In the genomic region with DNA sequence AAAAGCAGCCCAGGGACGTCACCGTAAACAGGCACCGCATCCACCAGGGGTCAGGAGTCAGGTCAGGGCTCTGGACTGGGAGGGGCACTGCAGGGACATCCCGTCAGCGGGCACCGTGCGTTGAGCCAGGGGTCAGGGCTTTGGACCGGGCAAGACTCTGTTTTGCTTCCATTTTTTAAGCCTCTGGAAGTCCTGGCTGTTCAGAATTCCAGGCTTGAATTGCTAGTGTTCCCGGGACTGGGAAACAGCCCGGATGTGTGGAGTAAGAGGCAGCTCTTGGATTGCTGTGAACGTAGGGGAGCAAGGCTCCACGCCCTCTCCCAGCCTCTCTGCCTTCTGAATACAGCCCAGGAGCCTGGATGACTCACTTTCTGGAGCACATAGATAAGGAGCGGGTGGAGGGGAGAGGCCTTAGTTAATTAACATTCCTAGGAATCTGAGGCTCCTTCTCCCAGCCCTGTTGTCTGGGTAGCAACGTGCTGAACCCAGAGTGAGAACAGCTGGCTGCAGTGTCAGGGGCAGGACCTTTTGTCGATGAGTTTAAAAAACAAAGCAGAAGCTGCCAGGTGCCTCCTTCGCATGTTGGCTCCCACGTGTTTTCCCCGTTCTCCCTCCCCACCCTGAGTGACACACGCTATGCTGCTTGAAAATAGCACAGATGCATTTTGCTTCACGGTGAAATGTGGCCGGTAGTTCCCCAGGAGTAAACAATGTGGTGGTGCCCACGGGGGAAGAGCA, we compare ENCODE assay signal across 1 cellular context.
TF ChIP-seq lines count a peak whose summit lies in the region.

No MANE protein-coding gene starts in this region.

TF ChIP-seq in HepG2, 621 proteins besides CTCF, POLR2A, EP300 and RAD21 (continued from another document and continues in another):
- TF ChIP-seq ZNF367 (CRISPR knock-in tag; IDR thresholded peaks at IDR 0.05; ENCODE audit: borderline replicate concordance) (no peak), NFATC3 (CRISPR knock-in tag; IDR thresholded peaks at IDR 0.05) (no peak), ZBTB37 (CRISPR knock-in tag; IDR thresholded peaks at IDR 0.05) (no peak), ZNF674 (CRISPR knock-in tag; IDR thresholded peaks at IDR 0.05; ENCODE audit: low read depth) (no peak), ZNF20 (CRISPR knock-in tag; IDR thresholded peaks at IDR 0.05) (no peak), RFX5 (IDR thresholded peaks at IDR 0.05; ENCODE audit: low read depth, low read length) (no peak), ZNF792 (CRISPR knock-in tag; IDR thresholded peaks at IDR 0.05) (no peak), ZNF337 (CRISPR knock-in tag; IDR thresholded peaks at IDR 0.05; ENCODE audit: borderline replicate concordance, low read depth) (peak; percentile 49; the same call in 1 of the 2 replicates), SRSF1 (optimal IDR thresholded peaks at IDR 0.05; ENCODE audit: low read depth, low read length) (no peak), NFYB (CRISPR knock-in tag; IDR thresholded peaks at IDR 0.05) (no peak), ZNF430 (CRISPR knock-in tag; IDR thresholded peaks at IDR 0.05) (no peak), STAG1 (CRISPR knock-in tag; IDR thresholded peaks at IDR 0.05) (peak; percentile 40), ZNF577 (CRISPR knock-in tag; IDR thresholded peaks at IDR 0.05; ENCODE audit: borderline replicate concordance, low read depth) (no peak), CHD2 (IDR thresholded peaks at IDR 0.05; ENCODE audit: low read depth, low read length) (no peak), ZFYVE20 (CRISPR knock-in tag; IDR thresholded peaks at IDR 0.05; ENCODE audit: borderline replicate concordance, low read depth) (no peak), PAXIP1 (CRISPR knock-in tag; conservative IDR thresholded peaks at IDR 0.05) (peak; percentile 53; the same call in 1 of the 2 replicates), NR2C2 (CRISPR knock-in tag; IDR thresholded peaks at IDR 0.05; ENCODE audit: borderline replicate concordance) (peak; percentile 83), PTBP1 (IDR thresholded peaks at IDR 0.05; ENCODE audit: low read depth, low read length, poor library complexity, severe bottlenecking) (no peak), E2F1 (CRISPR knock-in tag; IDR thresholded peaks at IDR 0.05) (no peak), ATF7 (IDR thresholded peaks at IDR 0.05) (no peak), ATF7 (CRISPR knock-in tag; IDR thresholded peaks at IDR 0.05) (no peak), NCOR1 (IDR thresholded peaks at IDR 0.05; ENCODE audit: borderline replicate concordance, low read length) (no peak), ZBTB7B (CRISPR knock-in tag; IDR thresholded peaks at IDR 0.05) (0 out of 2 replicates have a peak, but pooled peaks have one; percentile 42), KMT2B (CRISPR knock-in tag; IDR thresholded peaks at IDR 0.05) (no peak), ZNF616 (CRISPR knock-in tag; IDR thresholded peaks at IDR 0.05; ENCODE audit: low read depth) (no peak), TP53 (CRISPR knock-in tag; conservative IDR thresholded peaks at IDR 0.05) (no peak), EZH2 (conservative IDR thresholded peaks at IDR 0.05; ENCODE audit: low read depth, low read length) (no peak), GTF3A (CRISPR knock-in tag; conservative IDR thresholded peaks at IDR 0.05) (no peak), MYNN (CRISPR knock-in tag; IDR thresholded peaks at IDR 0.05; ENCODE audit: low read depth) (no peak), ZNF331 (CRISPR knock-in tag; IDR thresholded peaks at IDR 0.05) (no peak), ZNF256 (CRISPR knock-in tag; conservative IDR thresholded peaks at IDR 0.05) (no peak), KLF13 (CRISPR knock-in tag; IDR thresholded peaks at IDR 0.05) (no peak), ZNF44 (CRISPR knock-in tag; IDR thresholded peaks at IDR 0.05) (no peak), IRX3 (CRISPR knock-in tag; IDR thresholded peaks at IDR 0.05; ENCODE audit: borderline replicate concordance, low read depth) (no peak)
- TF ChIP-seq, protein P1, sequence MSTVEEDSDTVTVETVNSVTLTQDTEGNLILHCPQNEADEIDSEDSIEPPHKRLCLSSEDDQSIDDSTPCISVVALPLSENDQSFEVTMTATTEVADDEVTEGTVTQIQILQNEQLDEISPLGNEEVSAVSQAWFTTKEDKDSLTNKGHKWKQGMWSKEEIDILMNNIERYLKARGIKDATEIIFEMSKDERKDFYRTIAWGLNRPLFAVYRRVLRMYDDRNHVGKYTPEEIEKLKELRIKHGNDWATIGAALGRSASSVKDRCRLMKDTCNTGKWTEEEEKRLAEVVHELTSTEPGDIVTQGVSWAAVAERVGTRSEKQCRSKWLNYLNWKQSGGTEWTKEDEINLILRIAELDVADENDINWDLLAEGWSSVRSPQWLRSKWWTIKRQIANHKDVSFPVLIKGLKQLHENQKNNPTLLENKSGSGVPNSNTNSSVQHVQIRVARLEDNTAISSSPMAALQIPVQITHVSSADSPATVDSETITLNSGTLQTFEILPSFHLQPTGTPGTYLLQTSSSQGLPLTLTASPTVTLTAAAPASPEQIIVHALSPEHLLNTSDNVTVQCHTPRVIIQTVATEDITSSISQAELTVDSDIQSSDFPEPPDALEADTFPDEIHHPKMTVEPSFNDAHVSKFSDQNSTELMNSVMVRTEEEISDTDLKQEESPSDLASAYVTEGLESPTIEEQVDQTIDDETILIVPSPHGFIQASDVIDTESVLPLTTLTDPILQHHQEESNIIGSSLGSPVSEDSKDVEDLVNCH (CRISPR knock-in tag; IDR thresholded peaks at IDR 0.05) = no peak
- TF ChIP-seq, protein P2, sequence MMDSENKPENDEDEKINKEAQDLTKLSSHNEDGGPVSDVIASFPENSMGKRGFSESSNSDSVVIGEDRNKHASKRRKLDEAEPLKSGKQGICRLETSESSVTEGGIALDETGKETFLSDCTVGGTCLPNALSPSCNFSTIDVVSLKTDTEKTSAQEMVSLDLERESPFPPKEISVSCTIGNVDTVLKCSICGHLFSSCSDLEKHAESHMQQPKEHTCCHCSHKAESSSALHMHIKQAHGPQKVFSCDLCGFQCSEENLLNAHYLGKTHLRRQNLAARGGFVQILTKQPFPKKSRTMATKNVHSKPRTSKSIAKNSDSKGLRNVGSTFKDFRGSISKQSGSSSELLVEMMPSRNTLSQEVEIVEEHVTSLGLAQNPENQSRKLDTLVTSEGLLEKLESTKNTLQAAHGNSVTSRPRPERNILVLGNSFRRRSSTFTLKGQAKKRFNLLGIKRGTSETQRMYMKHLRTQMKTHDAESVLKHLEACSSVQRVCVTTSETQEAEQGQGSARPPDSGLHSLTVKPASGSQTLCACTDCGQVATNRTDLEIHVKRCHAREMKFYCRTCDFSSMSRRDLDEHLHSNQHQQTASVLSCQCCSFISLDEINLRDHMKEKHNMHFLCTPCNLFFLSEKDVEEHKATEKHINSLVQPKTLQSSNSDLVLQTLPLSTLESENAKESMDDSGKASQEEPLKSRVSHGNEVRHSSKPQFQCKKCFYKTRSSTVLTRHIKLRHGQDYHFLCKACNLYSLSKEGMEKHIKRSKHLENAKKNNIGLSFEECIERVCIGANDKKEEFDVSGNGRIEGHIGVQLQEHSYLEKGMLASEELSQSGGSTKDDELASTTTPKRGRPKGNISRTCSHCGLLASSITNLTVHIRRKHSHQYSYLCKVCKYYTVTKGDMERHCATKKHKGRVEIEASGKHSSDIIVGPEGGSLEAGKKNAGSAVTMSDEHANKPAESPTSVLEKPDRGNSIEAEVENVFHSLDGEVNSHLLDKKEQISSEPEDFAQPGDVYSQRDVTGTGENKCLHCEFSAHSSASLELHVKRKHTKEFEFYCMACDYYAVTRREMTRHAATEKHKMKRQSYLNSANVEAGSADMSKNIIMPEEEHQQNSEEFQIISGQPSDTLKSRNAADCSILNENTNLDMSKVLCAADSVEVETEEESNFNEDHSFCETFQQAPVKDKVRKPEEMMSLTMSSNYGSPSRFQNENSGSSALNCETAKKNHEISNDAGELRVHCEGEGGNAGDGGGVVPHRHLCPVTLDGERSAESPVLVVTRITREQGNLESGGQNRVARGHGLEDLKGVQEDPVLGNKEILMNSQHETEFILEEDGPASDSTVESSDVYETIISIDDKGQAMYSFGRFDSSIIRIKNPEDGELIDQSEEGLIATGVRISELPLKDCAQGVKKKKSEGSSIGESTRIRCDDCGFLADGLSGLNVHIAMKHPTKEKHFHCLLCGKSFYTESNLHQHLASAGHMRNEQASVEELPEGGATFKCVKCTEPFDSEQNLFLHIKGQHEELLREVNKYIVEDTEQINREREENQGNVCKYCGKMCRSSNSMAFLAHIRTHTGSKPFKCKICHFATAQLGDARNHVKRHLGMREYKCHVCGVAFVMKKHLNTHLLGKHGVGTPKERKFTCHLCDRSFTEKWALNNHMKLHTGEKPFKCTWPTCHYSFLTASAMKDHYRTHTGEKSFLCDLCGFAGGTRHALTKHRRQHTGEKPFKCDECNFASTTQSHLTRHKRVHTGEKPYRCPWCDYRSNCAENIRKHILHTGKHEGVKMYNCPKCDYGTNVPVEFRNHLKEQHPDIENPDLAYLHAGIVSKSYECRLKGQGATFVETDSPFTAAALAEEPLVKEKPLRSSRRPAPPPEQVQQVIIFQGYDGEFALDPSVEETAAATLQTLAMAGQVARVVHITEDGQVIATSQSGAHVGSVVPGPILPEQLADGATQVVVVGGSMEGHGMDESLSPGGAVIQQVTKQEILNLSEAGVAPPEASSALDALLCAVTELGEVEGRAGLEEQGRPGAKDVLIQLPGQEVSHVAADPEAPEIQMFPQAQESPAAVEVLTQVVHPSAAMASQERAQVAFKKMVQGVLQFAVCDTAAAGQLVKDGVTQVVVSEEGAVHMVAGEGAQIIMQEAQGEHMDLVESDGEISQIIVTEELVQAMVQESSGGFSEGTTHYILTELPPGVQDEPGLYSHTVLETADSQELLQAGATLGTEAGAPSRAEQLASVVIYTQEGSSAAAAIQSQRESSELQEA (CRISPR knock-in tag; IDR thresholded peaks at IDR 0.05; ENCODE audit: not compliant biosample characterization) = no peak
- TF ChIP-seq, protein P3, sequence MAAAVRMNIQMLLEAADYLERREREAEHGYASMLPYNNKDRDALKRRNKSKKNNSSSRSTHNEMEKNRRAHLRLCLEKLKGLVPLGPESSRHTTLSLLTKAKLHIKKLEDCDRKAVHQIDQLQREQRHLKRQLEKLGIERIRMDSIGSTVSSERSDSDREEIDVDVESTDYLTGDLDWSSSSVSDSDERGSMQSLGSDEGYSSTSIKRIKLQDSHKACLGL (CRISPR knock-in tag; IDR thresholded peaks at IDR 0.05) = no peak
- TF ChIP-seq, protein P4, sequence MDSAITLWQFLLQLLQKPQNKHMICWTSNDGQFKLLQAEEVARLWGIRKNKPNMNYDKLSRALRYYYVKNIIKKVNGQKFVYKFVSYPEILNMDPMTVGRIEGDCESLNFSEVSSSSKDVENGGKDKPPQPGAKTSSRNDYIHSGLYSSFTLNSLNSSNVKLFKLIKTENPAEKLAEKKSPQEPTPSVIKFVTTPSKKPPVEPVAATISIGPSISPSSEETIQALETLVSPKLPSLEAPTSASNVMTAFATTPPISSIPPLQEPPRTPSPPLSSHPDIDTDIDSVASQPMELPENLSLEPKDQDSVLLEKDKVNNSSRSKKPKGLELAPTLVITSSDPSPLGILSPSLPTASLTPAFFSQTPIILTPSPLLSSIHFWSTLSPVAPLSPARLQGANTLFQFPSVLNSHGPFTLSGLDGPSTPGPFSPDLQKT (CRISPR knock-in tag; IDR thresholded peaks at IDR 0.05; ENCODE audit: borderline replicate concordance) = no peak
- TF ChIP-seq, protein P5, sequence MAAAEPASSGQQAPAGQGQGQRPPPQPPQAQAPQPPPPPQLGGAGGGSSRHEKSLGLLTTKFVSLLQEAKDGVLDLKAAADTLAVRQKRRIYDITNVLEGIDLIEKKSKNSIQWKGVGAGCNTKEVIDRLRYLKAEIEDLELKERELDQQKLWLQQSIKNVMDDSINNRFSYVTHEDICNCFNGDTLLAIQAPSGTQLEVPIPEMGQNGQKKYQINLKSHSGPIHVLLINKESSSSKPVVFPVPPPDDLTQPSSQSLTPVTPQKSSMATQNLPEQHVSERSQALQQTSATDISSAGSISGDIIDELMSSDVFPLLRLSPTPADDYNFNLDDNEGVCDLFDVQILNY (CRISPR knock-in tag; conservative IDR thresholded peaks at IDR 0.05) = no peak
